Comparison of ENCODE assay signal across 15 cellular contexts in genomic region chr9:123168526-123168925, GRCh38.
DNase-seq lines count a peak whose midpoint lies in the region; ATAC-seq and TF ChIP-seq lines count a peak whose summit lies in the region.
"Had no signal": no experiment of that assay in that cellular context is flagged by ENCODE, and none has a peak within 500 bp of the region (broad histone marks: within the 10 kb centered on the region; RNA-seq: fewer than 3 reads in every experiment).

No MANE protein-coding gene starts in this region.

- H3K4me1 Mint-ChIP-seq in stimulated activated naive CD8-positive, alpha-beta T cell treated with anti-CD3 and anti-CD28 coated beads, Interleukin-15, Interleukin-2, amounts not matched to agents 100 ng/mL and 50 ng/mL, for 24 hours (ENCODE audit: low read depth): peaks cover 4% of the 10 kb centered on the region
- H3K4me1 Mint-ChIP-seq in activated B cell treated with CpG ODN at 0.5 μM for 24 hours: peaks cover 84% of the 10 kb centered on the region

- H3K27ac Mint-ChIP-seq in stimulated activated naive CD8-positive, alpha-beta T cell treated with anti-CD3 and anti-CD28 coated beads, Interleukin-15, Interleukin-2, amounts not matched to agents 100 ng/mL and 50 ng/mL, for 24 hours: peak overlapping the region; percentile 11
- H3K27ac Mint-ChIP-seq in activated B cell treated with CpG ODN at 0.5 μM for 24 hours: peak overlapping the region; percentile 71
- H3K27ac Mint-ChIP-seq: CD4-positive, alpha-beta T cell had no signal

- TF ChIP-seq CTCF in activated B cell treated with CpG ODN at 0.5 μM for 24 hours (IDR thresholded peaks at IDR 0.05): no peak

- ATAC-seq in stimulated activated naive CD8-positive, alpha-beta T cell treated with anti-CD3 and anti-CD28 coated beads, Interleukin-15, Interleukin-2, amounts not matched to agents 100 U/mL and 50 U/mL, for 24 hours: no peak
- ATAC-seq in activated B cell treated with CpG ODN at 0.5 μM for 24 hours (ENCODE audit: low read depth) (no peak), esophagus mucosa (no peak)

- no peaks in the 10 kb centered on the region for H3K9me3 Mint-ChIP-seq in stimulated activated naive CD8-positive, alpha-beta T cell treated with anti-CD3 and anti-CD28 coated beads, Interleukin-15, Interleukin-2, amounts not matched to agents 100 ng/mL and 50 ng/mL, for 24 hours
- no peaks in the 10 kb centered on the region for H3K9me3 Mint-ChIP-seq in activated B cell treated with CpG ODN at 0.5 μM for 24 hours
- H3K9me3 Mint-ChIP-seq: CD4-positive, alpha-beta T cell had no signal

- no peak overlapping the region for H3K4me3 Mint-ChIP-seq in stimulated activated naive CD8-positive, alpha-beta T cell treated with anti-CD3 and anti-CD28 coated beads, Interleukin-15, Interleukin-2, amounts not matched to agents 100 ng/mL and 50 ng/mL, for 24 hours
- no peak overlapping the region for H3K4me3 Mint-ChIP-seq in activated B cell treated with CpG ODN at 0.5 μM for 24 hours
- H3K4me3 Mint-ChIP-seq: CD4-positive, alpha-beta T cell had no signal

- DNase-seq in stimulated activated naive CD8-positive, alpha-beta T cell treated with anti-CD3 and anti-CD28 coated beads, Interleukin-15, Interleukin-2, amounts not matched to agents 100 U/mL and 50 U/mL, for 24 hours: no peak
- DNase-seq in activated B cell treated with CpG ODN at 0.5 μM for 24 hours (no peak), left kidney (ENCODE audit: low read depth, low spot score) (peak; percentile 89), activated gamma-delta T cell (lab: John Stamatoyannopoulos, UW) (no peak), MG63 (no peak)
- no peak for DNase-seq in stimulated activated CD4-positive, alpha-beta T cell treated with anti-CD3 and anti-CD28 coated beads, Interleukin-2, amount 100 ng/mL, for 24 hours
- DNase-seq: BE2C; CD4-positive, alpha-beta T cell; KG1; NCI-H1092; NCI-H2081 treated with DMSO at 0.1 percent for 48 hours; NCI-H510A treated with DMSO at 0.1 percent for 48 hours; SHP77 treated with DMSO at 0.1 percent for 48 hours had no signal

- POLR2A ChIA-PET in activated B cell treated with CpG ODN at 0.5 μM for 24 hours (lab: Charles Lee): interaction anchor here (0.6 to 2.4 kb wide), 4 partner anchors 45 to 67 kb away, joined by 3 to 4 read pairs (median 4); no protein-coding TSS in a partner anchor

- peaks cover 13% of the 10 kb centered on the region for H3K36me3 Mint-ChIP-seq in stimulated activated naive CD8-positive, alpha-beta T cell treated with anti-CD3 and anti-CD28 coated beads, Interleukin-15, Interleukin-2, amounts not matched to agents 100 ng/mL and 50 ng/mL, for 24 hours (ENCODE audit: low read depth)
- H3K36me3 Mint-ChIP-seq in activated B cell treated with CpG ODN at 0.5 μM for 24 hours (ENCODE audit: low read depth): peaks cover 55% of the 10 kb centered on the region

- H3K4me3 ChIP-seq in MG63: no peak overlapping the region

- no peaks in the 10 kb centered on the region for H3K9me3 ChIP-seq in MG63
- H3K9me3 ChIP-seq: BE2C had no signal

- no peaks in the 10 kb centered on the region for H3K36me3 ChIP-seq in MG63
- H3K36me3 ChIP-seq: BE2C had no signal

- no peaks in the 10 kb centered on the region for H3K27me3 ChIP-seq in MG63
- H3K27me3 ChIP-seq: BE2C had no signal

- CTCF ChIA-PET in activated B cell treated with CpG ODN at 0.5 μM for 24 hours (lab: Charles Lee): no interaction called here

- no peaks in the 10 kb centered on the region for H3K27me3 Mint-ChIP-seq in stimulated activated naive CD8-positive, alpha-beta T cell treated with anti-CD3 and anti-CD28 coated beads, Interleukin-15, Interleukin-2, amounts not matched to agents 100 ng/mL and 50 ng/mL, for 24 hours
- H3K27me3 Mint-ChIP-seq in activated B cell treated with CpG ODN at 0.5 μM for 24 hours: no peaks in the 10 kb centered on the region
- H3K27me3 Mint-ChIP-seq: CD4-positive, alpha-beta T cell had no signal

- intact Hi-C loops in activated B cell treated with CpG ODN at 0.5 μM for 24 hours (cut with micrococcal nuclease): loop anchor here (5.0 kb wide), 1 partner anchor 36 kb away; no protein-coding TSS in a partner anchor
